ENCODE assay signal across 8 cellular contexts in genomic region chr10:123147635-123148413, GRCh38. TPM values are rescaled to one million over a fixed set of nuclear protein-coding genes. Genes with fewer than 3 reads are reported as not detected.
DNase-seq lines count a peak whose midpoint lies in the region; ATAC-seq and TF ChIP-seq lines count a peak whose summit lies in the region.

Gene HMX2 (plus strand): TSS chr10:123148136. CDS start chr10:123148379, 243 bp downstream.

- intact Hi-C loops in Panc1 (cut with micrococcal nuclease; ENCODE audit: unreplicated experiment): no loop called here

- H3K79me2 ChIP-seq in ACC112 (ENCODE audit: control insufficient read depth, insufficient read depth, low read length, unreplicated experiment): no peaks in the 10 kb centered on the region

- CTCF ChIA-PET in Panc1 (lab: Charles Lee): no interaction called here

- ATAC-seq in Panc1 (peak; percentile 72), GM18907 (IDR thresholded peaks at IDR 0.05; ENCODE audit: unreplicated experiment) (no peak), HG03045 (IDR thresholded peaks at IDR 0.05; ENCODE audit: unreplicated experiment) (no peak)

- H3K36me3 ChIP-seq in ACC112 (ENCODE audit: insufficient read depth, low read length) (no peaks in the 10 kb centered on the region), Panc1 (ENCODE audit: control insufficient read depth, insufficient read depth, low read length) (no peaks in the 10 kb centered on the region)

- no peaks in the 10 kb centered on the region for H3K9me3 ChIP-seq in Panc1 (ENCODE audit: control insufficient read depth, insufficient read depth, low read depth, low read length)

- DNase-seq in Panc1 (ENCODE audit: low read depth, low spot score) (no peak), germinal center (ENCODE audit: low spot score) (peak; percentile 64), epidermal melanocyte (ENCODE audit: insufficient read length, low spot score) (no peak), activated gamma-delta T cell treated with Interleukin-2 at 50 U/mL for 16 hours (no peak)

- in situ Hi-C loops in Panc1 (cut with HindIII; ENCODE audit: low pct_unique_long_range_greater_than_20kb, low sequenced_read_pairs): no loop called here

- POLR2A ChIA-PET in Panc1 (lab: Charles Lee): no interaction called here

- TF ChIP-seq POLR2A in GM15510 (IDR thresholded peaks at IDR 0.05; ENCODE audit: borderline replicate concordance, extremely low read depth, insufficient read length): peak; percentile 28

- H3K4me3 ChIP-seq in ACC112 (ENCODE audit: low read depth, low read length): peak within 1 kb of the TSS; percentile 76
- H3K4me3 ChIP-seq in Panc1 (ENCODE audit: low read depth in 2 of 2, low read length in 2 of 2): peak within 1 kb of the TSS; percentile 43 to 54

- peaks cover 16% of the 10 kb centered on the region for H3K4me1 ChIP-seq in ACC112 (ENCODE audit: control insufficient read depth, insufficient read depth, low read length, unreplicated experiment)
- peaks cover 33% of the 10 kb centered on the region for H3K4me1 ChIP-seq in Panc1 (ENCODE audit: control insufficient read depth, insufficient read depth, low read length)

- peak; percentile 57; the same call in 1 of the 2 replicates for TF ChIP-seq CTCF in Panc1 (IDR thresholded peaks at IDR 0.05)

- no peak within 1 kb of the TSS for H3K27ac ChIP-seq in ACC112 (ENCODE audit: low read depth, low read length)
- H3K27ac ChIP-seq in Panc1 (ENCODE audit: low read length): peak within 1 kb of the TSS; percentile 79

- BruUV-seq in Panc1 (replicated peaks; lab: Mats Ljungman, UMichigan): no TSS peak

- no peak within 1 kb of the TSS for H2AFZ ChIP-seq in ACC112 (ENCODE audit: low read length, unreplicated experiment)

- H3K27me3 ChIP-seq in ACC112 (ENCODE audit: insufficient read depth, low read length) (peaks cover 98% of the 10 kb centered on the region), Panc1 (ENCODE audit: control insufficient read depth, insufficient read depth, low read length) (no peaks in the 10 kb centered on the region)

RNA-seq across cellular contexts. Expression of gene HMX2, which starts in this region (rescaled TPM):
- 2.7 TPM for total RNA-seq in Panc1 (2021; ENCODE audit: unreplicated experiment)
- 4.1 TPM for polyA plus RNA-seq in Panc1 (2012; ENCODE audit: insufficient read length)
